Comparison of ENCODE assay signal across 8 cellular contexts in the genomic region with DNA sequence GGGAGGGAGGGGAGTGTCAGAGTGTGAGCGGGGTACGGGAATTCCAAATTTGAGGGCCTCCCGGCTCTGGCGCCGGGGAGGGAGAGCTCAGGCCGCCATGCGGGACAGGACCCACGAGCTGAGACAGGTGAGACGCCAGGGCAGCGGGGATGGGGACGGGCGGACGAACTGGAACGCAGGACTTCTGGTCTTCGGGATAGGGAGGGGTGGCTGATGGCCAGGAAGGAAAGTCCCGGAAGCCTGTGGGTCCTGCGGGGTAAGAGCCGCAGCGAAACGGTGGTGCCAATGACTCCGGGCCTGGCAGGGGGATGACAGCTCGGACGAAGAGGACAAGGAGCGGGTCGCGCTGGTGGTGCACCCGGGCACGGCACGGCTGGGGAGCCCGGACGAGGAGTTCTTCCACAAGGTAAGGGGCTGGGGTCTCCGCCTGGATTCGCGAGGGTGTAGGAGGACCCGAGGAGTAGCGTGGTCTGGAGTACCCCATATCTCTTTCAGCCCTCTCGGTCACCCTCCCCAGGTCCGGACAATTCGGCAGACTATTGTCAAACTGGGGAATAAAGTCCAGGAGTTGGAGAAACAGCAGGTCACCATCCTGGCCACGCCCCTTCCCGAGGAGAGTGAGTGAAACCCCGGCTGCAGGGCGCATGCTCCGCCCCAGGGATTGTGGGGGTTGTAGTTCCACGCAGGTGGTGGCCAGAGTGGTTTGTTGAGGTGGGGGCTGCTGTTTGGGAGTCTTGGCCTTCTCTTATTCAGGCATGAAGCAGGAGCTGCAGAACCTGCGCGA. TPM values are rescaled to one million over a fixed set of nuclear protein-coding genes. Genes with fewer than 3 reads are reported as not detected.
DNase-seq lines count a peak whose midpoint lies in the region; ATAC-seq, FAIRE-seq and TF ChIP-seq lines count a peak whose summit lies in the region.

No MANE protein-coding gene starts in this region.

- H3K4me3 ChIP-seq in GM12864 (ENCODE audit: low read depth, low read length), result peak overlapping the region; percentile 93
- peak overlapping the region; percentile 85 for H3K4me3 ChIP-seq in right cardiac atrium (ENCODE audit: low read length)

- intact Hi-C loops in right cardiac atrium (cut with DNase I), result loop anchor here in 1 of 4 donors (5.0 kb wide), 1 partner anchor 38 kb away; the partner anchor contains the start of genes ZNF646 and ZNF668

- ATAC-seq in HG02642 (IDR thresholded peaks at IDR 0.05; ENCODE audit: poor library complexity, unreplicated experiment) (peak; percentile 48), T-helper 17 cell (peak; percentile 47), right cardiac atrium (peak; percentile 90)

- peak overlapping the region; percentile 65 for H3K27ac ChIP-seq in right cardiac atrium (ENCODE audit: low read length)

- peak overlapping the region; percentile 99 for H3K4me3 Mint-ChIP-seq in T-helper 17 cell

- TF ChIP-seq CTCF in GM12864 (IDR thresholded peaks at IDR 0.05; ENCODE audit: low read depth, low read length, missing control alignments), result no peak

- WGBS in right cardiac atrium, result under 1% methylated on average over 47 of the region's 47 CpGs

- H3K36me3 Mint-ChIP-seq in T-helper 17 cell (ENCODE audit: low read depth), result peaks cover 4% of the 10 kb centered on the region

- H3K9me3 ChIP-seq in T-helper 17 cell (ENCODE audit: control insufficient read depth, low read length, poor library complexity, severe bottlenecking) (no peaks in the 10 kb centered on the region), right cardiac atrium (ENCODE audit: control insufficient read depth, low read length) (no peaks in the 10 kb centered on the region)

- H3K4me1 ChIP-seq in right cardiac atrium (ENCODE audit: control insufficient read depth, insufficient read depth, low read length), result no peaks in the 10 kb centered on the region

- DNase-seq in GM12864 (ENCODE audit: low read depth) (peak; percentile 45), NCI-H146 (lab: John Stamatoyannopoulos, UW) (peak; percentile 86), T-helper 17 cell (peak; percentile 76 to 78 (median 77)), amygdala (lab: John Stamatoyannopoulos, UW) (peak; percentile 9 to 91 (median 78)), right cardiac atrium (peak; percentile 93 to 96 (median 96)), pulmonary artery endothelial cell (ENCODE audit: low read depth, low spot score) (peak; percentile 48), urothelium cell line (ENCODE audit: low spot score) (peak; percentile 93)

- no peaks in the 10 kb centered on the region for H3K27me3 ChIP-seq in right cardiac atrium (ENCODE audit: control insufficient read depth, insufficient read depth)

- no peaks in the 10 kb centered on the region for H3K27me3 Mint-ChIP-seq in T-helper 17 cell

- no peak for FAIRE-seq in urothelium cell line (lab: Jason Lieb, UNC)

- H3K4me1 Mint-ChIP-seq in T-helper 17 cell, result peaks cover 13% of the 10 kb centered on the region

- peak overlapping the region; percentile 89 for H3K27ac Mint-ChIP-seq in T-helper 17 cell

RNA-seq across cellular contexts. Expression of gene STX4, which starts 0.5 kb away (rescaled TPM):
- 10 to 100 TPM; 72.0 to 72.1 TPM for total RNA-seq in T-helper 17 cell
- 10 to 100 TPM; 39.6 to 51.3 (median 45.0) TPM for total RNA-seq in right cardiac atrium
- polyA plus RNA-seq in right cardiac atrium, result 47.3 TPM
- total RNA-seq in pulmonary artery endothelial cell, result 32.0 and 32.5 TPM in 2 replicates

RNA-seq across cellular contexts. Expression of gene STX1B, which starts 23.5 kb away (rescaled TPM):
- total RNA-seq in T-helper 17 cell, result under 1 TPM; 0.27 to 0.47 TPM
- total RNA-seq in right cardiac atrium, result 1 to 10 TPM; 1.6 to 2.1 (median 1.8) TPM
- 0.66 TPM for polyA plus RNA-seq in right cardiac atrium
- total RNA-seq in pulmonary artery endothelial cell, result 0.33 and 0.39 TPM in 2 replicates

RNA-seq across cellular contexts. Expression of gene ZNF668, which starts 40.1 kb away (rescaled TPM):
- total RNA-seq in T-helper 17 cell (10 to 100 TPM in 1 of 2 donors, 1 to 10 TPM in 1; 9.6 to 12.1 TPM), right cardiac atrium (1 to 10 TPM; 4.6 to 6.6 (median 4.9) TPM), pulmonary artery endothelial cell (6.8 and 9.2 TPM in 2 replicates)
- polyA plus RNA-seq in right cardiac atrium, result 5.7 TPM

RNA-seq across cellular contexts. Expression of gene ZNF646, which starts 40.3 kb away (rescaled TPM):
- total RNA-seq in T-helper 17 cell (10 to 100 TPM; 17.0 to 21.7 TPM), right cardiac atrium (10 to 100 TPM in 1 of 4 donors, 1 to 10 TPM in 3; 7.8 to 10.3 (median 9.3) TPM), pulmonary artery endothelial cell (13.8 and 14.1 TPM in 2 replicates)
- polyA plus RNA-seq in right cardiac atrium, result 6.4 TPM

RNA-seq across cellular contexts. Expression of gene HSD3B7, which starts 48.9 kb away (rescaled TPM):
- total RNA-seq in T-helper 17 cell (under 1 TPM; 0.21 to 0.60 TPM), right cardiac atrium (1 to 10 TPM; 4.1 to 7.4 (median 5.6) TPM), pulmonary artery endothelial cell (11.3 and 14.9 TPM in 2 replicates)
- 6.8 TPM for polyA plus RNA-seq in right cardiac atrium

Comparison
In these comparisons a context has a peak if more than half of its experiments do, and no peak if none do; other contexts are left out.
1. Peak in every context shown above with its lines: DNase-seq, ATAC-seq, H3K4me3 ChIP-seq and H3K27ac ChIP-seq.
2. DNase-seq: peak in every context shown above with its lines; median percentile 96 in right cardiac atrium; 93 in urothelium cell line; 86 in NCI-H146; 78 in amygdala; 77 in T-helper 17 cell; 48 in pulmonary artery endothelial cell; 45 in GM12864.